Comparison of ENCODE assay signal across 8 cellular contexts in the genomic region with DNA sequence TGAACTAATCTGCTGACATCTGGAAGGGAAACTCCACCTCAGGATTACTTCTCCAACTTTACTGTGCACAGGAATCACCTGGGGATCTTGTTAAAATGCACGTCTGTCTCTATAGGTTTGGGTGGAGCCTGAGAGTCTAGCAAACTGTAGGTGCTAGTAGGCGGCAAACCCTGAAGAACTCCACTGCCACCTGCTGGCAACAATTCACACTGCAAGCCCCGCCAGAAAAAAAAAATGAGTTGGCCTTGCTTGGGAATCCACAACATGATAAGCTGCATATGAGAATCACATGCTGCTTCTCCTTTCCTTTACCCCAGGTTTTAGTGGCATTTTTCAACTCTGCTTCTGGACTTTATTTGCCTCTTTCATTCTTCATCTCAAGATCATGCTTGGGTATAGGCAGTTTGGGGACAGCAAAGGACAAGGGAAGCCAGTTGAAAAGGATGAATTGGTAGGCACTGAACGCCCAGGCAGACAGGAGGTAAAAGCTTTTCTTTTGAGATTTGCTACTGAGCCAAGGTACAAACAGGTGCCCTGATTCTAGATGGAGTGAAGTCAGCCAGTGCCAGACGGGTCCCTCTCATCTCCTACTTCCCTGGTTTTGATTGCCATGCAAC.
DNase-seq lines count a peak whose midpoint lies in the region; ATAC-seq, FAIRE-seq and TF ChIP-seq lines count a peak whose summit lies in the region.

No MANE protein-coding gene starts in this region.

- no peaks in the 10 kb centered on the region for H3K9me3 Mint-ChIP-seq in activated CD4-positive, alpha-beta T cell treated with anti-CD3 and anti-CD28 coated beads, Interleukin-2, amount 10 ng/mL, durations not matched to agents 24 days and 14 days

- H3K27ac Mint-ChIP-seq in activated CD4-positive, alpha-beta T cell treated with anti-CD3 and anti-CD28 coated beads, Interleukin-2, amount 10 ng/mL, durations not matched to agents 24 days and 14 days = no peak overlapping the region

- H3K27me3 ChIP-seq in dorsolateral prefrontal cortex = no peaks in the 10 kb centered on the region

- H3K36me3 Mint-ChIP-seq in activated CD4-positive, alpha-beta T cell treated with anti-CD3 and anti-CD28 coated beads, Interleukin-2, amount 10 ng/mL, durations not matched to agents 24 days and 14 days (ENCODE audit: low read depth) = no peaks in the 10 kb centered on the region

- FAIRE-seq in GM18507 (lab: Jason Lieb, UNC) = peak; percentile 72

- ATAC-seq in HG03139 (IDR thresholded peaks at IDR 0.05; ENCODE audit: unreplicated experiment) = peak; percentile 50

- H3K27ac ChIP-seq in dorsolateral prefrontal cortex = no peak overlapping the region

- peaks cover 38% of the 10 kb centered on the region for H3K27me3 Mint-ChIP-seq in activated CD4-positive, alpha-beta T cell treated with anti-CD3 and anti-CD28 coated beads, Interleukin-2, amount 10 ng/mL, durations not matched to agents 24 days and 14 days

- intact Hi-C loops in activated CD4-positive, alpha-beta T cell treated with anti-CD3 and anti-CD28 coated beads, Interleukin-2, amount 10 ng/mL, durations not matched to agents 24 days and 14 days (cut with micrococcal nuclease) = no loop called here
- intact Hi-C loops in dorsolateral prefrontal cortex (cut with DNase I) = loop anchor here in 1 of 2 donors (10.0 kb wide), 2 partner anchors 130 to 220 kb away; no protein-coding TSS in a partner anchor

- DNase-seq in A172 (ENCODE audit: low spot score) (peak; percentile 76), GM18507 (ENCODE audit: extremely low spot score, insufficient read length, low read depth) (peak; percentile 20), NCI-H460 (ENCODE audit: extremely low read depth, low read depth) (peak; percentile 69), dorsolateral prefrontal cortex (peak in 6 of 10 donors; percentile 18 to 73 (median 38)), lung microvascular endothelial cell (ENCODE audit: low read depth in 2 of 2) (peak; percentile 62 to 73)
- peak; percentile 92 for DNase-seq in activated CD4-positive, alpha-beta T cell treated with anti-CD3 and anti-CD28 coated beads, Interleukin-2, amount 10 ng/mL, durations not matched to agents 24 days and 14 days
- peak; percentile 21 to 42 for DNase-seq in stimulated activated CD8-positive, alpha-beta memory T cell treated with anti-CD3 and anti-CD28 coated beads, Interleukin-15, amount 100 ng/mL, for 48 hours (ENCODE audit: low read depth in 2 of 2)

- no peak overlapping the region for H3K4me3 Mint-ChIP-seq in activated CD4-positive, alpha-beta T cell treated with anti-CD3 and anti-CD28 coated beads, Interleukin-2, amount 10 ng/mL, durations not matched to agents 24 days and 14 days

- peak; percentile 66 to 96 (median 86) for TF ChIP-seq CTCF in dorsolateral prefrontal cortex (IDR thresholded peaks at IDR 0.05 in 54 of 56, conservative IDR thresholded peaks at IDR 0.05 in 2 of 56; ENCODE audit: low read depth in 1 of 56, partially characterized antibody in 56 of 56)

- H3K4me3 ChIP-seq in dorsolateral prefrontal cortex = no peak overlapping the region

- peaks cover 2% of the 10 kb centered on the region for H3K4me1 Mint-ChIP-seq in activated CD4-positive, alpha-beta T cell treated with anti-CD3 and anti-CD28 coated beads, Interleukin-2, amount 10 ng/mL, durations not matched to agents 24 days and 14 days

Comparison
In these comparisons a context has a peak if more than half of its experiments do, and no peak if none do; other contexts are left out.
1. DNase-seq: peak in every context shown above with its lines; median percentile 92 in activated CD4-positive, alpha-beta T cell treated with anti-CD3 and anti-CD28 coated beads, Interleukin-2, amount 10 ng/mL, durations not matched to agents 24 days and 14 days; 76 in A172; 69 in NCI-H460; 68 in lung microvascular endothelial cell; 38 in dorsolateral prefrontal cortex; 32 in stimulated activated CD8-positive, alpha-beta memory T cell treated with anti-CD3 and anti-CD28 coated beads, Interleukin-15, amount 100 ng/mL, for 48 hours; 20 in GM18507.